Comparison of ENCODE assay signal across 8 cellular contexts in genomic region chr17:58513391-58513912, GRCh38. TPM values are rescaled to one million over a fixed set of nuclear protein-coding genes. Genes with fewer than 3 reads are reported as not detected.
DNase-seq lines count a peak whose midpoint lies in the region; ATAC-seq, FAIRE-seq and TF ChIP-seq lines count a peak whose summit lies in the region.

No MANE protein-coding gene starts in this region.

- H3K4me1 ChIP-seq in BE2C (0 out of 2 replicates have a peak, but pooled peaks cover 3% of the 10 kb centered on the region), ascending aorta (peaks cover 7 to 17% of the 10 kb centered on the region in 2 donors), mononuclear cell (ENCODE audit: insufficient read depth, low read length) (peaks cover 41% of the 10 kb centered on the region)

- H3K27ac ChIP-seq in ascending aorta, result no peak overlapping the region

- H3K4me3 ChIP-seq in BE2C (ENCODE audit: low read depth, low read length) (peak overlapping the region; percentile 86), ascending aorta (peak overlapping the region; percentile 78 to 79), mononuclear cell (ENCODE audit: low read length) (peak overlapping the region; percentile 53)
- H3K4me3 ChIP-seq in Jurkat, Clone E6-1 (ENCODE audit: low read length), result peak overlapping the region; percentile 84

- H3K36me3 ChIP-seq in BE2C (peaks cover 29% of the 10 kb centered on the region), ascending aorta (peaks cover 37 to 41% of the 10 kb centered on the region in 2 donors)

- DNase-seq in BE2C, result no peak
- no peak for DNase-seq in Jurkat, Clone E6-1 (ENCODE audit: low read depth, low spot score)
- no peak for DNase-seq in ascending aorta (ENCODE audit: low spot score in 2 of 2)
- no peak for DNase-seq in GM19239 (ENCODE audit: insufficient read length, low spot score)
- DNase-seq in NCI-H2107 (lab: John Stamatoyannopoulos, UW), result no peak
- no peak for DNase-seq in mesenteric fat pad (ENCODE audit: low spot score)

- 0 out of 2 replicates have a peak, but pooled peaks have one; percentile 13 for TF ChIP-seq CTCF in BE2C (IDR thresholded peaks at IDR 0.05; ENCODE audit: low read depth, low read length)
- TF ChIP-seq CTCF in ascending aorta (IDR thresholded peaks at IDR 0.05), result no peak

- no peaks in the 10 kb centered on the region for H3K9me3 ChIP-seq in BE2C
- H3K9me3 ChIP-seq in ascending aorta, result no peaks in the 10 kb centered on the region
- H3K9me3 ChIP-seq in mononuclear cell (ENCODE audit: low read depth, low read length), result no peaks in the 10 kb centered on the region

- no peak for FAIRE-seq in GM19239 (lab: Jason Lieb, UNC)

- intact Hi-C loops in ascending aorta (cut with DNase I), result no loop called here

- ATAC-seq in GM21576 (IDR thresholded peaks at IDR 0.05; ENCODE audit: unreplicated experiment), result no peak

- H3K27me3 ChIP-seq in BE2C (no peaks in the 10 kb centered on the region), ascending aorta (no peaks in the 10 kb centered on the region), mononuclear cell (ENCODE audit: insufficient read depth, low read length) (no peaks in the 10 kb centered on the region)

RNA-seq across cellular contexts. Expression of gene MTMR4, which starts 1.0 kb away (rescaled TPM):
- 22.5 TPM for polyA plus RNA-seq in BE2C (2012; ENCODE audit: insufficient read depth, insufficient read length, low read depth)
- polyA plus RNA-seq in Jurkat, Clone E6-1 (2012; ENCODE audit: insufficient read depth, insufficient read length), result 26.3 TPM
- total RNA-seq in ascending aorta (24.6 TPM), mononuclear cell (18.2 TPM), mesenteric fat pad (38.1 TPM)

RNA-seq across cellular contexts. Expression of gene HSF5, which starts 25.2 kb away (rescaled TPM):
- not detected for polyA plus RNA-seq in BE2C (2012; ENCODE audit: insufficient read depth, insufficient read length, low read depth)
- polyA plus RNA-seq in Jurkat, Clone E6-1 (2012; ENCODE audit: insufficient read depth, insufficient read length), result not detected
- not detected for total RNA-seq in ascending aorta
- 1.7 TPM for total RNA-seq in mononuclear cell
- total RNA-seq in mesenteric fat pad, result 0.06 TPM
